In the genomic region with DNA sequence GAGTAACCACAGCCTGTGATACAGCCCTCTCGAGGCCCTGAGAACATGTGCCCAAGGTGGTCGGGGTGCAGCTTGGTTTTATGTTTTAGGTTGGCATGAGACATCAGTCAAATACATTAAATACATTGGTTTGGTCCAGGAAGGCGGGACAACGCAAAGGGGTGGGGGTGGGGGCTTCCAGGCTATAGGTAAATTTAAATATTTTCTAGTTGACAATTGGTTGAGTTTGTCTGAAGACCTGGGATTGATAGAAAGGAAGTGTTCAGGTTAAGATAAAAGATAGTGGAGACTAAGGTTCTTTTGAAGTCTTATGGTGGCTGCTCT, we compare ENCODE assay signal across 8 cellular contexts. TPM values are rescaled to one million over a fixed set of nuclear protein-coding genes. Genes with fewer than 3 reads are reported as not detected.
DNase-seq lines count a peak whose midpoint lies in the region; ATAC-seq and TF ChIP-seq lines count a peak whose summit lies in the region.

No MANE protein-coding gene starts in this region.

- no peaks in the 10 kb centered on the region for H3K9me3 ChIP-seq in CD8-positive, alpha-beta T cell (ENCODE audit: low read length)
- H3K9me3 ChIP-seq in Peyer's patch (no peaks in the 10 kb centered on the region), neutrophil (no peaks in the 10 kb centered on the region)

- no peak for TF ChIP-seq CTCF in CD8-positive, alpha-beta T cell (IDR thresholded peaks at IDR 0.05)
- no peak for TF ChIP-seq CTCF in Peyer's patch (IDR thresholded peaks at IDR 0.05)
- TF ChIP-seq CTCF in neutrophil (IDR thresholded peaks at IDR 0.05), result no peak

- intact Hi-C loops in CD8-positive, alpha-beta T cell (cut with DNase I, micrococcal nuclease), result loop anchor here (2.0 to 10.0 kb wide), 6 partner anchors 147 to 1807 kb away; a partner anchor contains a TSS

- peak overlapping the region; percentile 96 for H3K4me3 Mint-ChIP-seq in CD8-positive, alpha-beta T cell

- peak overlapping the region; percentile 95 for H3K27ac Mint-ChIP-seq in CD8-positive, alpha-beta T cell

- no peaks in the 10 kb centered on the region for H3K27me3 Mint-ChIP-seq in CD8-positive, alpha-beta T cell (ENCODE audit: low read depth)

- no peaks in the 10 kb centered on the region for H3K9me3 Mint-ChIP-seq in CD8-positive, alpha-beta T cell

- H3K4me3 ChIP-seq in CD8-positive, alpha-beta T cell (ENCODE audit: low read depth, low read length), result peak overlapping the region; percentile 68
- H3K4me3 ChIP-seq in Peyer's patch (peak overlapping the region in 3 of 4 donors; percentile 74 to 86 (median 80)), neutrophil (ENCODE audit: low read depth in 1 of 2, low read length in 1 of 2) (peak overlapping the region; percentile 71 to 86)

- H3K36me3 Mint-ChIP-seq in CD8-positive, alpha-beta T cell, result peaks cover 41% of the 10 kb centered on the region

- TF ChIP-seq POLR2A in Peyer's patch (IDR thresholded peaks at IDR 0.05), result no peak

- H3K27me3 ChIP-seq in CD8-positive, alpha-beta T cell (ENCODE audit: insufficient read depth, low read length), result no peaks in the 10 kb centered on the region
- H3K27me3 ChIP-seq in Peyer's patch (no peaks in the 10 kb centered on the region), neutrophil (no peaks in the 10 kb centered on the region)

- ATAC-seq in CD8-positive, alpha-beta T cell, result no peak

- peaks cover 62% of the 10 kb centered on the region for H3K4me1 Mint-ChIP-seq in CD8-positive, alpha-beta T cell (ENCODE audit: low read depth)

- H3K4me1 ChIP-seq in CD8-positive, alpha-beta T cell (ENCODE audit: insufficient read depth, low read length), result peaks cover 36% of the 10 kb centered on the region
- H3K4me1 ChIP-seq in Peyer's patch, result peaks cover 3 to 26% (median 7%) of the 10 kb centered on the region in 4 donors
- H3K4me1 ChIP-seq in neutrophil (ENCODE audit: control insufficient read depth in 1 of 2, insufficient read depth in 1 of 2, low read depth in 1 of 2, low read length in 1 of 2), result peaks cover 22 to 24% of the 10 kb centered on the region in 2 experiments

- no peak overlapping the region for H3K27ac ChIP-seq in CD8-positive, alpha-beta T cell (ENCODE audit: low read depth, low read length)
- peak overlapping the region in 2 of 4 donors; percentile 97 for H3K27ac ChIP-seq in Peyer's patch
- H3K27ac ChIP-seq in neutrophil, result peak overlapping the region; percentile 96

- CTCF ChIA-PET in CD8-positive, alpha-beta T cell (lab: Charles Lee), result interaction anchor here (1.3 to 2.0 kb wide), 2 partner anchors 10 to 18 kb away, joined by 3 to 6 read pairs; no protein-coding TSS in a partner anchor

- no peaks in the 10 kb centered on the region for H3K36me3 ChIP-seq in CD8-positive, alpha-beta T cell (ENCODE audit: insufficient read depth, low read length)
- peaks cover 0 to 13% (median 0%) of the 10 kb centered on the region in 3 donors for H3K36me3 ChIP-seq in Peyer's patch
- H3K36me3 ChIP-seq in neutrophil, result peaks cover 9% of the 10 kb centered on the region

- peak in 3 of 7 experiments; percentile 12 to 19 (median 13) for DNase-seq in CD8-positive, alpha-beta T cell
- DNase-seq in Peyer's patch (no peak), dermis blood vessel endothelial cell (no peak), 8988T (no peak), NCI-H2081 treated with DMSO at 0.1 percent for 48 hours (lab: John Stamatoyannopoulos, UW) (no peak), AML-193 (lab: John Stamatoyannopoulos, UW) (no peak)
- DNase-seq in effector CD4-positive, alpha-beta T cell, result peak; percentile 5

- POLR2A ChIA-PET in CD8-positive, alpha-beta T cell (lab: Charles Lee), result interaction anchor here (0.9 kb wide), 1 partner anchor 11 kb away, joined by 3 read pairs; no protein-coding TSS in a partner anchor

RNA-seq across cellular contexts. Expression of a gene that starts 1.2 kb away (rescaled TPM):
- total RNA-seq in CD8-positive, alpha-beta T cell, result 1 to 10 TPM; 9.3 to 9.4 TPM
- total RNA-seq in Peyer's patch (1 to 10 TPM; 2.4 to 4.0 (median 3.0) TPM), dermis blood vessel endothelial cell (3.7 and 4.8 TPM in 2 replicates)

RNA-seq across cellular contexts. Expression of a gene that starts 42.1 kb away (rescaled TPM):
- under 1 TPM; 0.44 to 0.81 TPM for total RNA-seq in CD8-positive, alpha-beta T cell
- total RNA-seq in Peyer's patch, result not detected
- total RNA-seq in dermis blood vessel endothelial cell, result not detected in 2 replicates
